2 cellular contexts compared by ENCODE assay signal in genomic region chr12:100473716-100474150, GRCh38.
TF ChIP-seq lines count a peak whose summit lies in the region.

TSS of gene NR1H4 (plus strand) at chr12:100473866. CDS start at chr12:100493324, 19,458 bp downstream.

TF ChIP-seq in A549, 52 proteins besides CTCF, POLR2A, EP300 and RAD21:
- TF ChIP-seq EHF (CRISPR knock-in tag; IDR thresholded peaks at IDR 0.05) (no peak), ZSCAN20 (CRISPR knock-in tag; IDR thresholded peaks at IDR 0.05) (no peak), SREBF2 (IDR thresholded peaks at IDR 0.05) (no peak), FOXS1 (CRISPR knock-in tag; IDR thresholded peaks at IDR 0.05) (no peak)

TF ChIP-seq in H1, 55 proteins besides CTCF, POLR2A, EP300 and RAD21:
- TF ChIP-seq ASH2L (IDR thresholded peaks at IDR 0.05; ENCODE audit: low read length): no peak
- no peak for TF ChIP-seq ATF3 (IDR thresholded peaks at IDR 0.05; ENCODE audit: insufficient read depth, low read depth, low read length)
- TF ChIP-seq YY1 (IDR thresholded peaks at IDR 0.05; ENCODE audit: low read depth, low read length): no peak
- TF ChIP-seq SAP30 (IDR thresholded peaks at IDR 0.05; ENCODE audit: insufficient read depth, insufficient replicate concordance, low read length): no peak
- TF ChIP-seq SP4 (IDR thresholded peaks at IDR 0.05; ENCODE audit: low read length): no peak
- TF ChIP-seq BACH1 (IDR thresholded peaks at IDR 0.05; ENCODE audit: low read length): no peak
- no peak for TF ChIP-seq CTBP2 (IDR thresholded peaks at IDR 0.05; ENCODE audit: borderline replicate concordance, insufficient read depth, insufficient read length, low read length)
- no peak for TF ChIP-seq PHF8 (conservative IDR thresholded peaks at IDR 0.05; ENCODE audit: low read depth, low read length)
- TF ChIP-seq HDAC2 (IDR thresholded peaks at IDR 0.05; ENCODE audit: borderline replicate concordance in 1 of 2, low read depth in 2 of 2, low read length in 2 of 2): no peak
